Comparison of ENCODE assay signal across 1 cellular context in genomic region chr22:20106849-20107237, GRCh38.
TF ChIP-seq lines count a peak whose summit lies in the region.

No MANE protein-coding gene starts in this region.

TF ChIP-seq in K562, 482 proteins besides CTCF, POLR2A, EP300 and RAD21 (continued from another document):
- TF ChIP-seq ZBTB40 (IDR thresholded peaks at IDR 0.05): no peak
- TF ChIP-seq ZBTB40 (CRISPR knock-in tag; IDR thresholded peaks at IDR 0.05): peak; percentile 42; the same call in 1 of the 2 replicates
- no peak for TF ChIP-seq ELF1 (tag; IDR thresholded peaks at IDR 0.05)
- no peak for TF ChIP-seq NCOR1 (IDR thresholded peaks at IDR 0.05)
- 0 out of 2 replicates have a peak, but pooled peaks have one; percentile 64 for TF ChIP-seq OTX1 (CRISPR knock-in tag; IDR thresholded peaks at IDR 0.05)
- TF ChIP-seq NBN (IDR thresholded peaks at IDR 0.05; ENCODE audit: low read depth): no peak
- TF ChIP-seq ZNF561 (CRISPR knock-in tag; conservative IDR thresholded peaks at IDR 0.05): no peak
- no peak for TF ChIP-seq KLF1 (tag; IDR thresholded peaks at IDR 0.05)
- TF ChIP-seq KDM4B (IDR thresholded peaks at IDR 0.05; ENCODE audit: borderline replicate concordance in 2 of 2, low read depth in 1 of 2): 0 out of 4 replicates have a peak, but pooled peaks of 1 of the 2 experiments have one; percentile 39
- no peak for TF ChIP-seq CHCHD3 (CRISPR knock-in tag; IDR thresholded peaks at IDR 0.05)
- TF ChIP-seq EP400 (IDR thresholded peaks at IDR 0.05): no peak
- peak; percentile 50 for TF ChIP-seq POLR2G (IDR thresholded peaks at IDR 0.05; ENCODE audit: low read depth, low read length)
